Comparison of ENCODE assay signal across 8 cellular contexts in the genomic region with DNA sequence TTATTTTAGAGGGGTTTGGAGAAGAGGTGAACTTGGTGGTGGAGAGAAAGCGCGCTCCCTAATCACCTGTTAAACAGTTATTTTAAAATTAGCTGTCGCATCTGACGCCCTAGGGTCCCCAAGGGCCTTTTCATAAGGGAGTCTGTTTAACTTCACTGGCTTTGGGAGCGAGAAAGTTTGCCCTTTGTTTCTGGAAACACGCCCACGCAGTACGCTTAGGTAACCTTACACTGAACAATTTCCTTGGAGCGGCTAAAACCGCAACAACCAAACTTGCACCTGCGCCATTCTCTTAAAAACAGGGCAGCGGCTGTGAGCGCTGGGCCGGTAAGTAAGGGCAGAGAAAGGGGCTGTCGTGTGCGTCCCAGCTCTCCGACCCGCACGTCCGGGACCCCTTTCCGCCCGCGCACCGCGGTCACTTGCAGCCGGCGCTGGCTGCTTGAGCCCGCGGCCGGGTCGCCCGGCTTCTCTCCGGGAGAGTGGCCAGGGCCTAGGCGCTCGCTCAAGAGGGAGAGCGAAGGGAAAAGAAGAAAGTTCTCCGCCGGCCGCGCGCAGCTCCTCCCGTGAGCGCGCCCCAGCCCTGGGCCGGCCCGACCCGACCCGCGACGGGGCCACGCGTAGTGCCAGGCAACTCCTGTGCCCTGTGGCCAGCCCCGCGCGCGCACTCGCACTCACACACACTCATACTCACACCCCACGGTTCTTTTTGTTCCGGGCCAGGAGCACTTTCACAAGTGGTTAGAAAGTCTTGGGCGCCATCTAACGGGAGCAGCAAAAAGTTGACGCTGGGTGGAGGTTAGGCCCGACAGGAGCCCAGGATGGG. TPM values are rescaled to one million over a fixed set of nuclear protein-coding genes. Genes with fewer than 3 reads are reported as not detected.
DNase-seq lines count a peak whose midpoint lies in the region; ATAC-seq and TF ChIP-seq lines count a peak whose summit lies in the region.

No MANE protein-coding gene starts in this region.

- 1% methylated on average over 63 of the region's 63 CpGs for WGBS in urinary bladder

- H3K27me3 Mint-ChIP-seq in activated B cell treated with CpG ODN at 0.5 μM for 24 hours (peaks cover 34% of the 10 kb centered on the region), nephron (ENCODE audit: low read depth) (peaks cover 96% of the 10 kb centered on the region)

- H3K9me3 Mint-ChIP-seq in activated B cell treated with CpG ODN at 0.5 μM for 24 hours (no peaks in the 10 kb centered on the region), nephron (no peaks in the 10 kb centered on the region)

- H3K4me3 ChIP-seq in HFF-Myc (replicated peaks; ENCODE audit: low read depth, low read length) (peak overlapping the region; percentile 27), MM.1S (ENCODE audit: low read length) (peak overlapping the region; percentile 71), fibroblast of villous mesenchyme (ENCODE audit: low read depth, low read length) (peak overlapping the region; percentile 47), urinary bladder (ENCODE audit: low read depth, low read length) (peak overlapping the region; percentile 41)

- peak overlapping the region; percentile 92 for H2AFZ ChIP-seq in MM.1S (ENCODE audit: low read length)

- intact Hi-C loops in Right ventricle myocardium inferior (cut with DNase I) = loop anchor here (10.0 kb wide), 1 partner anchor 838 kb away; no protein-coding TSS in a partner anchor
- intact Hi-C loops in cardiac septum (cut with DNase I) = no loop called here
- intact Hi-C loops in activated B cell treated with CpG ODN at 0.5 μM for 24 hours (cut with micrococcal nuclease) = loop anchor here (2.0 to 10.0 kb wide), 6 partner anchors 20 to 1896 kb away; no protein-coding TSS in a partner anchor

- no peaks in the 10 kb centered on the region for H4K20me1 ChIP-seq in MM.1S (ENCODE audit: insufficient read depth, low read length)

- DNase-seq in Right ventricle myocardium inferior (ENCODE audit: missing footprints) (no peak), cardiac septum (ENCODE audit: low spot score) (no peak), HFF-Myc (ENCODE audit: extremely low read depth, low read depth) (peak; percentile 12), MM.1S (peak; percentile 85), activated B cell treated with CpG ODN at 0.5 μM for 24 hours (peak; percentile 50), fibroblast of villous mesenchyme (ENCODE audit: low read depth) (peak; percentile 49)

- H3K4me3 Mint-ChIP-seq in activated B cell treated with CpG ODN at 0.5 μM for 24 hours = peak overlapping the region; percentile 80
- peak overlapping the region; percentile 89 to 94 (median 92) for H3K4me3 Mint-ChIP-seq in nephron

- CTCF ChIA-PET in activated B cell treated with CpG ODN at 0.5 μM for 24 hours (lab: Charles Lee) = interaction anchor here (0.8 to 1.4 kb wide), 5 partner anchors 10 to 1712 kb away, joined by 3 to 6 read pairs (median 3); no protein-coding TSS in a partner anchor

- H3K4me1 Mint-ChIP-seq in activated B cell treated with CpG ODN at 0.5 μM for 24 hours = peaks cover 21% of the 10 kb centered on the region
- H3K4me1 Mint-ChIP-seq in nephron = peaks cover 13% of the 10 kb centered on the region

- POLR2A ChIA-PET in activated B cell treated with CpG ODN at 0.5 μM for 24 hours (lab: Charles Lee) = interaction anchor here (0.9 kb wide), 1 partner anchor 65 kb away, joined by 3 read pairs; no protein-coding TSS in a partner anchor

- H3K4me2 ChIP-seq in MM.1S (ENCODE audit: low read depth, low read length) = peak overlapping the region; percentile 81

- H3K4me1 ChIP-seq in MM.1S (ENCODE audit: low read length) = no peaks in the 10 kb centered on the region
- no peaks in the 10 kb centered on the region for H3K4me1 ChIP-seq in urinary bladder (ENCODE audit: insufficient read depth)

- no peaks in the 10 kb centered on the region for H3F3A ChIP-seq in MM.1S (ENCODE audit: insufficient read depth, low read length)

- H3K27ac ChIP-seq in MM.1S (ENCODE audit: low read length) (no peak overlapping the region), urinary bladder (ENCODE audit: low read depth) (no peak overlapping the region)

- peak overlapping the region; percentile 40; the same call in 1 of the 2 replicates for H3K9ac ChIP-seq in MM.1S (ENCODE audit: low read length)

- H3K9me2 ChIP-seq in MM.1S (replicated peaks; ENCODE audit: insufficient read depth, low read length) = no peaks in the 10 kb centered on the region

- H3K9me3 ChIP-seq in MM.1S (replicated peaks; ENCODE audit: insufficient read depth, low read length) = no peaks in the 10 kb centered on the region

- peak; percentile 85 for ATAC-seq in Right ventricle myocardium inferior
- peak; percentile 89 for ATAC-seq in activated B cell treated with CpG ODN at 0.5 μM for 24 hours (ENCODE audit: low read depth)

- peak; percentile 54 for TF ChIP-seq CTCF in HFF-Myc (IDR thresholded peaks at IDR 0.05; ENCODE audit: low read depth, low read length, missing control alignments)
- peak; percentile 75 for TF ChIP-seq CTCF in MM.1S (IDR thresholded peaks at IDR 0.05; ENCODE audit: low read length)
- no peak for TF ChIP-seq CTCF in activated B cell treated with CpG ODN at 0.5 μM for 24 hours (IDR thresholded peaks at IDR 0.05)
- peak; percentile 60 for TF ChIP-seq CTCF in fibroblast of villous mesenchyme (IDR thresholded peaks at IDR 0.05; ENCODE audit: insufficient read depth, low read depth, low read length)
- TF ChIP-seq CTCF in nephron (IDR thresholded peaks at IDR 0.05; ENCODE audit: unreplicated experiment in 3 of 3) = peak; percentile 61 to 74 (median 70)

- peaks cover 15% of the 10 kb centered on the region for H3K27me3 ChIP-seq in MM.1S (replicated peaks; ENCODE audit: insufficient read depth, low read length)

- H3K79me2 ChIP-seq in MM.1S (ENCODE audit: low read length) = no peaks in the 10 kb centered on the region

- H3K27ac Mint-ChIP-seq in activated B cell treated with CpG ODN at 0.5 μM for 24 hours = no peak overlapping the region
- peak overlapping the region; percentile 86 to 93 (median 92) for H3K27ac Mint-ChIP-seq in nephron

- H3K36me3 ChIP-seq in MM.1S (replicated peaks; ENCODE audit: insufficient read depth, low read length) = no peaks in the 10 kb centered on the region
- no peaks in the 10 kb centered on the region for H3K36me3 ChIP-seq in urinary bladder (ENCODE audit: insufficient read depth)

- H3K36me3 Mint-ChIP-seq in activated B cell treated with CpG ODN at 0.5 μM for 24 hours (ENCODE audit: low read depth) (no peaks in the 10 kb centered on the region), nephron (ENCODE audit: low read depth) (no peaks in the 10 kb centered on the region)

RNA-seq across cellular contexts. Expression of a gene that starts 19.2 kb away (rescaled TPM):
- not detected for total RNA-seq in Right ventricle myocardium inferior
- 0.11 TPM for total RNA-seq in cardiac septum
- not detected in 2 replicates for total RNA-seq in activated B cell treated with CpG ODN at 0.5 μM for 24 hours
- not detected in 2 replicates for total RNA-seq in fibroblast of villous mesenchyme
- total RNA-seq in urinary bladder = 0.32 TPM
- polyA plus RNA-seq in urinary bladder = not detected

Comparison
In these comparisons a context has a peak if more than half of its experiments do, and no peak if none do; other contexts are left out.
1. DNase-seq: peak in HFF-Myc (single experiment), MM.1S (single experiment), activated B cell treated with CpG ODN at 0.5 μM for 24 hours (single experiment) and fibroblast of villous mesenchyme (single experiment); none in Right ventricle myocardium inferior (single experiment) and cardiac septum (single experiment).
2. Peak in every context shown above with its lines, with median percentiles within 50 percentile points of each other: H3K4me3 ChIP-seq.